In genomic region chr18:44786697-44787096, GRCh38 we compare ENCODE assay signal across 10 cellular contexts.
DNase-seq lines count a peak whose midpoint lies in the region; ATAC-seq and TF ChIP-seq lines count a peak whose summit lies in the region.
"Had no signal": no experiment of that assay in that cellular context is flagged by ENCODE, and none has a peak within 500 bp of the region (broad histone marks: within the 10 kb centered on the region; RNA-seq: fewer than 3 reads in every experiment).

No MANE protein-coding gene starts in this region.

- H3K27ac ChIP-seq in DOHH2 (ENCODE audit: low read depth, low read length), result no peak overlapping the region

- peak overlapping the region; percentile 59 for H3K4me2 ChIP-seq in DOHH2 (ENCODE audit: low read length)

- no peaks in the 10 kb centered on the region for H3K9me2 ChIP-seq in DOHH2 (replicated peaks; ENCODE audit: control insufficient read depth, low read length)

- peaks cover 1% of the 10 kb centered on the region for H3K36me3 Mint-ChIP-seq in chondrocyte (ENCODE audit: low read depth)
- H3K36me3 Mint-ChIP-seq in T-helper 17 cell (ENCODE audit: low read depth), result peaks cover 3% of the 10 kb centered on the region
- H3K36me3 Mint-ChIP-seq: CD14-positive monocyte had no signal

- no peaks in the 10 kb centered on the region for H3F3A ChIP-seq in DOHH2 (ENCODE audit: control insufficient read depth, insufficient read depth)

- H3K4me1 ChIP-seq in DOHH2 (ENCODE audit: control insufficient read depth, low read length), result peaks cover 40% of the 10 kb centered on the region

- H3K9me3 ChIP-seq in DOHH2 (ENCODE audit: control insufficient read depth, insufficient read depth, low read length), result no peaks in the 10 kb centered on the region
- H3K9me3 ChIP-seq in T-helper 17 cell (ENCODE audit: control insufficient read depth, low read length, poor library complexity, severe bottlenecking), result no peaks in the 10 kb centered on the region

- H3K27me3 Mint-ChIP-seq in chondrocyte (ENCODE audit: low read depth) (no peaks in the 10 kb centered on the region), T-helper 17 cell (peaks cover 43% of the 10 kb centered on the region)

- no peaks in the 10 kb centered on the region for H4K20me1 ChIP-seq in DOHH2 (ENCODE audit: control insufficient read depth, insufficient read depth, low read depth, low read length)

- no peaks in the 10 kb centered on the region for H3K36me3 ChIP-seq in DOHH2 (ENCODE audit: control insufficient read depth, low read length)

- ATAC-seq in GM19395 (IDR thresholded peaks at IDR 0.05; ENCODE audit: unreplicated experiment) (peak; percentile 92), HG03095 (IDR thresholded peaks at IDR 0.05; ENCODE audit: unreplicated experiment) (peak; percentile 78), T-helper 17 cell (no peak), sciatic nerve (no peak)

- no peak for TF ChIP-seq CTCF in DOHH2 (IDR thresholded peaks at IDR 0.05; ENCODE audit: low read depth, low read length, poor library complexity, severe bottlenecking)
- no peak for TF ChIP-seq CTCF in chondrocyte (IDR thresholded peaks at IDR 0.05)

- peak overlapping the region; percentile 40 for H3K4me3 Mint-ChIP-seq in chondrocyte (ENCODE audit: unreplicated experiment)
- H3K4me3 Mint-ChIP-seq in T-helper 17 cell, result no peak overlapping the region
- H3K4me3 Mint-ChIP-seq: CD14-positive monocyte; dendritic cell treated with granulocyte-macrophage colony-stimulating factor and Interleukin-4, amounts not matched to agents 40 ng/mL and 50 ng/mL, for 4 days had no signal

- H3K27ac Mint-ChIP-seq in chondrocyte (ENCODE audit: unreplicated experiment), result peak overlapping the region; percentile 58
- no peak overlapping the region for H3K27ac Mint-ChIP-seq in T-helper 17 cell
- H3K27ac Mint-ChIP-seq: dendritic cell treated with granulocyte-macrophage colony-stimulating factor and Interleukin-4, amounts not matched to agents 40 ng/mL and 50 ng/mL, for 4 days had no signal

- peak overlapping the region; percentile 55 for H3K4me3 ChIP-seq in DOHH2 (ENCODE audit: low read length)

- peaks cover 18% of the 10 kb centered on the region for H3K79me2 ChIP-seq in DOHH2 (ENCODE audit: control insufficient read depth, low read length)

- no peak for DNase-seq in chondrocyte (ENCODE audit: low spot score)
- DNase-seq in kidney glomerular epithelial cell (lab: John Stamatoyannopoulos, UW), result no peak
- DNase-seq in T-helper 17 cell, result no peak
- no peak for DNase-seq in sciatic nerve (ENCODE audit: low spot score)
- DNase-seq in NCI-H187 treated with DMSO at 0.1 percent for 48 hours (lab: John Stamatoyannopoulos, UW), result no peak

- intact Hi-C loops in sciatic nerve (cut with DNase I), result no loop called here

- H3K27me3 ChIP-seq in DOHH2 (ENCODE audit: control insufficient read depth, low read length), result no peaks in the 10 kb centered on the region

- H3K4me1 Mint-ChIP-seq in chondrocyte (ENCODE audit: low read depth), result peaks cover 59% of the 10 kb centered on the region
- peaks cover 8% of the 10 kb centered on the region for H3K4me1 Mint-ChIP-seq in T-helper 17 cell

- H3K9me3 Mint-ChIP-seq in chondrocyte (ENCODE audit: low read depth), result no peaks in the 10 kb centered on the region
- H3K9me3 Mint-ChIP-seq: CD14-positive monocyte; dendritic cell treated with granulocyte-macrophage colony-stimulating factor and Interleukin-4, amounts not matched to agents 40 ng/mL and 50 ng/mL, for 4 days had no signal

Comparison
In these comparisons a context has a peak if more than half of its experiments do, and no peak if none do; other contexts are left out.
1. ATAC-seq: peak in GM19395 (single experiment) and HG03095 (single experiment); none in T-helper 17 cell (single experiment) and sciatic nerve (single experiment).